8 cellular contexts compared by ENCODE assay signal in the genomic region with DNA sequence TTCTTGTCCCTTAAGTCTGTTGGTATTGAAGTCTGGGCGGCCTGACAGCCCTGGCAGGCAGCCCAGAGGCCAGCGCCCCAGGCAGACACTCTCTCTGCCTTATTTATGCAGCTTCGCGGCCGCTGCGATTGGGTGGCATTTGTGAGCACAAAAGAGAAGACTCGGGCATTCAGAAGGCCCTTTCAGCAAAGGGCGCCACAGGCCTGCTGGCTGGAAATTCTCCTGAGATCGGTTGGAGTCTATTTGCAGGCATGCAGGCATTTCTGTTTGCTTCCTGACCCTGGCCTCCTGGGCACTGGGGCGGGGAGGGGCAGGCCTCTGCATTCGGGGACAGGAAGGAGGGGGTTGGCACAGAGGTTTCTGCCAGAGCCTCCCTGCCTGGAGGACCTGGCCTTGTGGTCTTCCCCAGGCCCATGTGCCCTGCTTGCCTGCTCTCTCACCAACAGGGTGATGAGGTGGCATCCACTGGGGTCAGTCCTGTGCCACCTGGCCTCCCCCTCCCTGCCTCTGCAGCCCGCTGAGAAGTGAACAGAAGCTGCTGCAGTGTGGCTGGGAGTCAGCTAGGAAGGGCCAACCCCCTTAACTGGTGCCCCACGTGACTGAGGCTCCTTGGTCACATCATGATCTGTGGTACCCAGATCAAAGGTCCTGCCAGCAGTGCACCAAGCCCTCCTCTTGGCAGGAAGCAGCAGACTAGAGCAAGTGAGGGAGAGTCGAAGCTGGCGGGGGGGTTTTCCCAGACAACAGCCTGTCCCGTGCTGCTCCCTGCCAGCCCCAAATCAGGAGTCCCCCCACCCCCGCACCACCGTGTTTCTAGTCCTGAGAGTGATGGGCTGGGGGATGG.
A peak's percentile ranks its signal among the peaks of the same experiment; 100 is the strongest.
DNase-seq lines count a peak whose midpoint lies in the region; ATAC-seq and TF ChIP-seq lines count a peak whose summit lies in the region.

No MANE protein-coding gene starts in this region.

- no peak overlapping the region for H3K27ac ChIP-seq in duodenal mucosa (ENCODE audit: low read depth, low read length)
- no peak overlapping the region for H3K27ac ChIP-seq in tibial artery

- no peak for TF ChIP-seq CTCF in tibial artery (IDR thresholded peaks at IDR 0.05)

- H3K9me3 ChIP-seq in duodenal mucosa (ENCODE audit: control insufficient read depth in 1 of 2, low read length in 2 of 2) (no peaks in the 10 kb centered on the region), tibial artery (no peaks in the 10 kb centered on the region)

- DNase-seq in ELF-1 (ENCODE audit: low read depth, low spot score): peak; percentile 50
- peak; percentile 62 for DNase-seq in NCI-H2227 (lab: John Stamatoyannopoulos, UW; ENCODE audit: unreplicated experiment)
- peak; percentile 63 to 88 for DNase-seq in activated CD4-positive, alpha-beta T cell treated with anti-CD3 and anti-CD28 coated beads, Interleukin-2, amount 50 U/mL, for 24 hours (ENCODE audit: low read depth in 1 of 2, low spot score in 1 of 2)
- peak in 9 of 10 donors; percentile 44 to 93 (median 60) for DNase-seq in posterior cingulate gyrus
- no peak for DNase-seq in HPDE6-E6E7 (ENCODE audit: extremely low spot score)
- DNase-seq in tibial artery: no peak

- H3K9ac ChIP-seq in duodenal mucosa (ENCODE audit: low read depth in 1 of 2, low read length in 2 of 2): peak overlapping the region; percentile 26 to 63

- H3K27me3 ChIP-seq in duodenal mucosa (ENCODE audit: control insufficient read depth in 1 of 2, insufficient read depth in 2 of 2, low read length in 2 of 2): peaks cover 8 to 13% of the 10 kb centered on the region in 2 donors
- H3K27me3 ChIP-seq in tibial artery: peaks cover 0 to 52% of the 10 kb centered on the region in 2 donors

- H3K4me3 ChIP-seq in duodenal mucosa (ENCODE audit: low read depth in 1 of 2, low read length in 2 of 2): peak overlapping the region; percentile 23 to 48
- H3K4me3 ChIP-seq in tibial artery: no peak overlapping the region

- ATAC-seq in HG02610 (IDR thresholded peaks at IDR 0.05; ENCODE audit: unreplicated experiment): peak; percentile 60

- no peaks in the 10 kb centered on the region for H3K36me3 ChIP-seq in duodenal mucosa (ENCODE audit: control insufficient read depth in 1 of 2, insufficient read depth in 2 of 2, low read length in 2 of 2)
- no peaks in the 10 kb centered on the region for H3K36me3 ChIP-seq in tibial artery

- intact Hi-C loops in posterior cingulate gyrus (cut with DNase I) (no loop called here), tibial artery (cut with DNase I; ENCODE audit: low total_unique reads) (no loop called here)

- H3K4me1 ChIP-seq in duodenal mucosa (ENCODE audit: control insufficient read depth in 1 of 2, insufficient read depth in 2 of 2, low read length in 2 of 2) (peaks cover 20 to 29% of the 10 kb centered on the region in 2 donors), tibial artery (peaks cover 0 to 16% (median 0%) of the 10 kb centered on the region in 4 donors)

Comparison
In these comparisons a context has a peak if more than half of its experiments do, and no peak if none do; other contexts are left out.
1. DNase-seq: peak in ELF-1 (single experiment), NCI-H2227 (single experiment), activated CD4-positive, alpha-beta T cell treated with anti-CD3 and anti-CD28 coated beads, Interleukin-2, amount 50 U/mL, for 24 hours (2 of 2) and posterior cingulate gyrus (9 of 10); none in HPDE6-E6E7 (single experiment) and tibial artery (0 of 2).
2. H3K4me3 ChIP-seq: peak in duodenal mucosa (2 of 2); none in tibial artery (0 of 2).